12 cellular contexts compared by ENCODE assay signal in genomic region chr14:99564903-99565259, GRCh38. TPM values are rescaled to one million over a fixed set of nuclear protein-coding genes. Genes with fewer than 3 reads are reported as not detected.
A peak's percentile ranks its signal among the peaks of the same experiment; 100 is the strongest.
DNase-seq lines count a peak whose midpoint lies in the region; ATAC-seq and TF ChIP-seq lines count a peak whose summit lies in the region.
"Had no signal": no experiment of that assay in that cellular context is flagged by ENCODE, and none has a peak within 500 bp of the region (broad histone marks: within the 10 kb centered on the region; RNA-seq: fewer than 3 reads in every experiment).

No MANE protein-coding gene starts in this region.

- CTCF ChIA-PET in PC-3 (lab: Charles Lee), result no interaction called here

- peak; percentile 70 for DNase-seq in COLO668 (lab: John Stamatoyannopoulos, UW; ENCODE audit: unreplicated experiment)
- no peak for DNase-seq in PC-3
- DNase-seq in esophagus squamous epithelium (lab: John Stamatoyannopoulos, UW), result no peak
- no peak for DNase-seq in amniotic stem cell (lab: John Stamatoyannopoulos, UW)
- DNase-seq in NOMO-1 treated with dmso at 0.1 percent for 144 hours (lab: John Stamatoyannopoulos, UW; ENCODE audit: unreplicated experiment), result no peak
- no peak for DNase-seq in stimulated activated CD4-positive, alpha-beta T cell treated with anti-CD3 and anti-CD28 coated beads, Interleukin-2, amount 100 ng/mL, for 24 hours
- DNase-seq: activated B cell treated with CpG ODN at 0.5 μM for 24 hours; activated naive CD8-positive, alpha-beta T cell treated with anti-CD3 and anti-CD28 coated beads for 36 hours had no signal

- ATAC-seq in PC-3 (no peak), GM18861 (IDR thresholded peaks at IDR 0.05; ENCODE audit: unreplicated experiment) (no peak)
- ATAC-seq: K562 had no signal

- no TSS peak for BruUV-seq in PC-3 (replicated peaks; lab: Mats Ljungman, UMichigan)

- H3K27me3 ChIP-seq in PC-3 (ENCODE audit: low read length) (no peaks in the 10 kb centered on the region), esophagus squamous epithelium (no peaks in the 10 kb centered on the region), rectal smooth muscle tissue (ENCODE audit: control insufficient read depth, insufficient read depth, low read length) (no peaks in the 10 kb centered on the region)
- H3K27me3 ChIP-seq: SJSA1 had no signal

- H3F3A ChIP-seq in PC-3 (ENCODE audit: low read length, unreplicated experiment), result no peaks in the 10 kb centered on the region

- H3K9me2 ChIP-seq in PC-3 (replicated peaks; ENCODE audit: low read length), result no peaks in the 10 kb centered on the region

- peaks cover 97% of the 10 kb centered on the region for H3K79me2 ChIP-seq in PC-3 (ENCODE audit: low read length)

- intact Hi-C loops in PC-3 (cut with micrococcal nuclease), result loop anchor here (5.0 kb wide), 1 partner anchor 43 kb away; no protein-coding TSS in a partner anchor
- intact Hi-C loops in esophagus squamous epithelium (cut with DNase I), result no loop called here

- TF ChIP-seq CTCF in PC-3 (conservative IDR thresholded peaks at IDR 0.05; ENCODE audit: low read depth, low read length), result no peak
- no peak for TF ChIP-seq CTCF in esophagus squamous epithelium (IDR thresholded peaks at IDR 0.05)

- H3K36me3 ChIP-seq in PC-3 (ENCODE audit: low read depth, low read length) (no peaks in the 10 kb centered on the region), esophagus squamous epithelium (no peaks in the 10 kb centered on the region), rectal smooth muscle tissue (ENCODE audit: control insufficient read depth, insufficient read depth, low read length) (no peaks in the 10 kb centered on the region)
- H3K36me3 ChIP-seq: SJSA1 had no signal

- H3K4me1 ChIP-seq in PC-3 (ENCODE audit: insufficient read depth, low read length), result peaks cover 63% of the 10 kb centered on the region
- H3K4me1 ChIP-seq in esophagus squamous epithelium, result peaks cover 69 to 99% (median 79%) of the 10 kb centered on the region in 3 donors
- peaks cover 83% of the 10 kb centered on the region for H3K4me1 ChIP-seq in rectal smooth muscle tissue (ENCODE audit: control insufficient read depth, insufficient read depth, low read length)

- peaks cover 15% of the 10 kb centered on the region for H4K20me1 ChIP-seq in PC-3 (ENCODE audit: low read length)

- peak overlapping the region; percentile 83 for H3K4me2 ChIP-seq in PC-3 (ENCODE audit: low read length)

- 49 to 72% methylated on average over 3 to 14 of the region's 15 CpGs for WGBS in esophagus squamous epithelium, 2 donors

- POLR2A ChIA-PET in PC-3 (lab: Charles Lee; ENCODE audit: unreplicated experiment), result no interaction called here

- H2AFZ ChIP-seq in PC-3 (ENCODE audit: low read length), result no peak overlapping the region

- no peaks in the 10 kb centered on the region for H3K9me3 ChIP-seq in PC-3 (ENCODE audit: low read length)
- no peaks in the 10 kb centered on the region for H3K9me3 ChIP-seq in esophagus squamous epithelium
- H3K9me3 ChIP-seq: SJSA1 had no signal

- H3K4me3 ChIP-seq in PC-3 (ENCODE audit: low read length) (no peak overlapping the region), esophagus squamous epithelium (no peak overlapping the region), rectal smooth muscle tissue (ENCODE audit: low read length) (peak overlapping the region; percentile 25)
- H3K4me3 ChIP-seq: K562, SJSA1 had no signal

- no peak overlapping the region for H3K27ac ChIP-seq in PC-3 (ENCODE audit: low read length)
- H3K27ac ChIP-seq in esophagus squamous epithelium, result peak overlapping the region; percentile 61 to 97 (median 77)
- H3K27ac ChIP-seq in rectal smooth muscle tissue (ENCODE audit: low read depth, low read length), result peak overlapping the region; percentile 81
- H3K27ac ChIP-seq: SJSA1 had no signal

- no peak for TF ChIP-seq POLR2A in esophagus squamous epithelium (IDR thresholded peaks at IDR 0.05)

- H3K9ac ChIP-seq in PC-3 (ENCODE audit: low read length) (no peak overlapping the region), rectal smooth muscle tissue (ENCODE audit: low read length) (no peak overlapping the region)

RNA-seq across cellular contexts. Expression of gene CCDC85C, which starts 39.1 kb away (rescaled TPM):
- 36.4 and 44.6 TPM in 2 replicates for total RNA-seq in PC-3 (2014; rRNA removed)
- total RNA-seq in esophagus squamous epithelium, result 10 to 100 TPM; 23.4 to 52.0 (median 27.1) TPM
